In genomic region chr5:150503977-150504620, GRCh38 we compare ENCODE assay signal across 11 cellular contexts. TPM values are rescaled to one million over a fixed set of nuclear protein-coding genes. Genes with fewer than 3 reads are reported as not detected.
A peak's percentile ranks its signal among the peaks of the same experiment; 100 is the strongest.
DNase-seq lines count a peak whose midpoint lies in the region; ATAC-seq and TF ChIP-seq lines count a peak whose summit lies in the region.
"Had no signal": no experiment of that assay in that cellular context is flagged by ENCODE, and none has a peak within 500 bp of the region (broad histone marks: within the 10 kb centered on the region; RNA-seq: fewer than 3 reads in every experiment).

No MANE protein-coding gene starts in this region.

- H3K9me3 Mint-ChIP-seq in endothelial cell (ENCODE audit: unreplicated experiment) = no peaks in the 10 kb centered on the region

- H3K4me1 Mint-ChIP-seq in endothelial cell (ENCODE audit: unreplicated experiment) = peaks cover 69% of the 10 kb centered on the region

- H3K4me3 ChIP-seq in mucosa of rectum (ENCODE audit: low read length in 2 of 2) (no peak overlapping the region), vagina (no peak overlapping the region), brain microvascular endothelial cell (ENCODE audit: low read depth, low read length) (no peak overlapping the region)

- peak; percentile 33 for DNase-seq in DMS 273 (lab: John Stamatoyannopoulos, UW; ENCODE audit: unreplicated experiment)
- no peak for DNase-seq in DMS 273 treated with DMSO at 0.1 percent for 48 hours (lab: John Stamatoyannopoulos, UW)
- DNase-seq in endothelial cell (ENCODE audit: low spot score) = no peak
- DNase-seq in vagina (ENCODE audit: extremely low spot score in 2 of 2) = no peak
- no peak for DNase-seq in DMS153 treated with DMSO at 0.1 percent for 48 hours (lab: John Stamatoyannopoulos, UW; ENCODE audit: unreplicated experiment)
- no peak for DNase-seq in brain microvascular endothelial cell
- DNase-seq: activated CD4-positive, alpha-beta T cell treated with anti-CD3 and anti-CD28 coated beads, Interleukin-2, amount 50 U/mL, for 48 hours; NCI-H226 had no signal

- H3K9me3 ChIP-seq in mucosa of rectum (ENCODE audit: control insufficient read depth in 2 of 2, low read length in 2 of 2) (no peaks in the 10 kb centered on the region), vagina (no peaks in the 10 kb centered on the region)

- peaks cover 5% of the 10 kb centered on the region for H3K27me3 Mint-ChIP-seq in endothelial cell (ENCODE audit: unreplicated experiment)

- no peak for TF ChIP-seq POLR2A in vagina (IDR thresholded peaks at IDR 0.05)

- H3K4me1 ChIP-seq in mucosa of rectum (ENCODE audit: control insufficient read depth in 2 of 2, insufficient read depth in 2 of 2, low read length in 2 of 2) (peaks cover 53% of the 10 kb centered on the region in 2 donors), vagina (peaks cover 99% of the 10 kb centered on the region)

- peaks cover 21% of the 10 kb centered on the region for H3K36me3 Mint-ChIP-seq in endothelial cell (ENCODE audit: low read depth, unreplicated experiment)

- in situ Hi-C loops in brain microvascular endothelial cell (cut with HindIII; ENCODE audit: low pct_ligation_motif_present, low sequenced_read_pairs) = no loop called here

- H3K9ac ChIP-seq in mucosa of rectum (ENCODE audit: low read depth in 1 of 2, low read length in 2 of 2) = peak overlapping the region; percentile 32 to 46

- TF ChIP-seq CTCF in endothelial cell (IDR thresholded peaks at IDR 0.05; ENCODE audit: unreplicated experiment) (no peak), vagina (IDR thresholded peaks at IDR 0.05) (no peak), brain microvascular endothelial cell (IDR thresholded peaks at IDR 0.05; ENCODE audit: low read depth, low read length, missing control alignments) (no peak)

- H3K36me3 ChIP-seq in mucosa of rectum (ENCODE audit: control insufficient read depth in 2 of 2, insufficient read depth in 2 of 2, low read length in 2 of 2) (no peaks in the 10 kb centered on the region), vagina (no peaks in the 10 kb centered on the region), brain microvascular endothelial cell (replicated peaks) (peaks cover 18% of the 10 kb centered on the region)

- H3K4me3 Mint-ChIP-seq in endothelial cell (ENCODE audit: unreplicated experiment) = no peak overlapping the region

- H3K27ac ChIP-seq in mucosa of rectum (ENCODE audit: low read depth in 2 of 2, low read length in 2 of 2) = peak overlapping the region; percentile 81 to 84
- H3K27ac ChIP-seq in vagina = peak overlapping the region; percentile 72
- no peak overlapping the region for H3K27ac ChIP-seq in brain microvascular endothelial cell
- H3K27ac ChIP-seq: 22Rv1 had no signal

- intact Hi-C loops in vagina (cut with DNase I) = no loop called here

- ATAC-seq in HG02610 (IDR thresholded peaks at IDR 0.05; ENCODE audit: unreplicated experiment) = no peak

- H3K27me3 ChIP-seq in mucosa of rectum (ENCODE audit: control insufficient read depth in 2 of 2, insufficient read depth in 2 of 2, low read length in 2 of 2) = no peaks in the 10 kb centered on the region
- no peaks in the 10 kb centered on the region for H3K27me3 ChIP-seq in vagina
- H3K27me3 ChIP-seq in brain microvascular endothelial cell (replicated peaks) = no peaks in the 10 kb centered on the region

- peak overlapping the region; percentile 21 for H3K27ac Mint-ChIP-seq in endothelial cell (ENCODE audit: unreplicated experiment)

RNA-seq across cellular contexts. Expression of gene NDST1, which starts 3.8 kb away (rescaled TPM):
- total RNA-seq in endothelial cell (ENCODE audit: unreplicated experiment) (178 TPM), vagina (73.9 TPM)

RNA-seq across cellular contexts. Expression of gene RPS14, which starts 54.6 kb away (rescaled TPM):
- total RNA-seq in endothelial cell (ENCODE audit: unreplicated experiment) = 2,784 TPM
- total RNA-seq in vagina = 3,194 TPM
